ENCODE assay signal across 1 cellular context in genomic region chr3:139520028-139520737, GRCh38.
A peak's percentile ranks its signal among the peaks of the same experiment; 100 is the strongest.
TF ChIP-seq lines count a peak whose summit lies in the region.

No MANE protein-coding gene starts in this region.

TF ChIP-seq in HepG2, 621 proteins besides CTCF, POLR2A, EP300 and RAD21 (continued from another document):
- no peak for TF ChIP-seq ZNF460 (CRISPR knock-in tag; IDR thresholded peaks at IDR 0.05; ENCODE audit: borderline replicate concordance)
- peak; percentile 65 for TF ChIP-seq MNT (IDR thresholded peaks at IDR 0.05)
- no peak for TF ChIP-seq ZNF3 (CRISPR knock-in tag; IDR thresholded peaks at IDR 0.05)
- TF ChIP-seq ZNF263 (CRISPR knock-in tag; IDR thresholded peaks at IDR 0.05) = 0 out of 2 replicates have a peak, but pooled peaks have one; percentile 29
- TF ChIP-seq CCAR2 (optimal IDR thresholded peaks at IDR 0.05; ENCODE audit: low read depth, low read length) = no peak
- no peak for TF ChIP-seq JUN (CRISPR knock-in tag; IDR thresholded peaks at IDR 0.05)
- TF ChIP-seq CHD2 (IDR thresholded peaks at IDR 0.05; ENCODE audit: low read depth, low read length) = no peak
- no peak for TF ChIP-seq GABPB1 (CRISPR knock-in tag; IDR thresholded peaks at IDR 0.05)
- TF ChIP-seq HNRNPLL (IDR thresholded peaks at IDR 0.05; ENCODE audit: low read depth, low read length, poor library complexity, severe bottlenecking) = no peak
- peak; percentile 51 for TF ChIP-seq STAG1 (CRISPR knock-in tag; IDR thresholded peaks at IDR 0.05)
- TF ChIP-seq MAX (IDR thresholded peaks at IDR 0.05) = peak; percentile 54; the same call in 1 of the 2 replicates
- TF ChIP-seq HOXA5 (CRISPR knock-in tag; IDR thresholded peaks at IDR 0.05) = no peak
- no peak for TF ChIP-seq ZBTB21 (CRISPR knock-in tag; IDR thresholded peaks at IDR 0.05)
- TF ChIP-seq KAT7 (CRISPR knock-in tag; IDR thresholded peaks at IDR 0.05; ENCODE audit: borderline replicate concordance) = no peak
- TF ChIP-seq ZNF674 (CRISPR knock-in tag; IDR thresholded peaks at IDR 0.05; ENCODE audit: low read depth) = no peak
- TF ChIP-seq SALL2 (CRISPR knock-in tag; IDR thresholded peaks at IDR 0.05) = no peak
- no peak for TF ChIP-seq ETS1 (CRISPR knock-in tag; IDR thresholded peaks at IDR 0.05)
- no peak for TF ChIP-seq PAF1 (CRISPR knock-in tag; IDR thresholded peaks at IDR 0.05)
- no peak for TF ChIP-seq ZBTB14 (CRISPR knock-in tag; IDR thresholded peaks at IDR 0.05)
